12 cellular contexts compared by ENCODE assay signal in the genomic region with DNA sequence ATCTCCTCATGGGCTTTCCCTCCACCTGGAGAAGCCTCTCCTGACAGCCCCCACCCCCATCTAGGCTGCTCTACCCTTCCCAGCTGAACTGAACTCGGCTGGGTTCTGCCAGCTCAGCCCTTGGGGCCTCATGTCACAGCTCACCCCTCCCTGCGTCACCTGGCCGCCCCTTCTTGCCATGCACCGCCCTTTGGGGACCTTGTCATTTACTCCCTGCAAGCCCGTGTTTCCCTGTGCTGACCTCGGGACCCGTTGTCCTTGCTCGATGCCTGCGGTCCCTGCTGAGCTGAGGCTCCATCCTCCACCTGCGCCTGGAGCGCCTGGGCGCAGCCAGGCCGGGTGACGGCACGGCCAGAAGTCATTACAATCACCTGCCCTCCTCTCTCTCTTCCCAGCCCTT. TPM values are rescaled to one million over a fixed set of nuclear protein-coding genes. Genes with fewer than 3 reads are reported as not detected.
"Had no signal": no experiment of that assay in that cellular context is flagged by ENCODE, and none has a peak within 500 bp of the region (broad histone marks: within the 10 kb centered on the region; RNA-seq: fewer than 3 reads in every experiment).

No MANE protein-coding gene starts in this region.

- H3K9me3 Mint-ChIP-seq: activated CD4-positive, alpha-beta memory T cell treated with anti-CD3 and anti-CD28 coated beads, Interleukin-2, amount 10 ng/mL, durations not matched to agents 7 days and 5 days; activated naive CD4-positive, alpha-beta T cell treated with anti-CD3 and anti-CD28 coated beads for 36 hours; activated T-helper 1 cell treated with anti-CD3 and anti-CD28 coated beads, Interleukin-12 subunit alpha, Interleukin-12 subunit beta, Interleukin-2, Interleukin-4 antibody, amounts not matched to agents 30 ng/mL and 10 ng/mL and 1 ng/mL, durations not matched to agents 14 hours and 24 hours and 36 hours; effector memory CD8-positive, alpha-beta T cell had no signal

- H3K36me3 ChIP-seq: thyroid gland had no signal

- H3K27me3 ChIP-seq: thyroid gland had no signal

- H3K27ac Mint-ChIP-seq: activated CD4-positive, alpha-beta memory T cell treated with anti-CD3 and anti-CD28 coated beads, Interleukin-2, amount 10 ng/mL, durations not matched to agents 7 days and 5 days; activated naive CD4-positive, alpha-beta T cell treated with anti-CD3 and anti-CD28 coated beads for 36 hours; activated T-helper 1 cell treated with anti-CD3 and anti-CD28 coated beads, Interleukin-12 subunit alpha, Interleukin-12 subunit beta, Interleukin-2, Interleukin-4 antibody, amounts not matched to agents 30 ng/mL and 10 ng/mL and 1 ng/mL, durations not matched to agents 14 hours and 24 hours and 36 hours; effector memory CD8-positive, alpha-beta T cell had no signal

- H2AFZ ChIP-seq: parathyroid adenoma had no signal

- ATAC-seq: effector memory CD8-positive, alpha-beta T cell; left colon had no signal

- H3K27ac ChIP-seq: parathyroid adenoma, thyroid gland had no signal

- H3K4me3 ChIP-seq: thyroid gland had no signal

- H3K4me1 Mint-ChIP-seq: activated CD4-positive, alpha-beta memory T cell treated with anti-CD3 and anti-CD28 coated beads, Interleukin-2, amount 10 ng/mL, durations not matched to agents 7 days and 5 days had no signal

- H3K79me2 ChIP-seq: parathyroid adenoma had no signal

- H3K9me3 ChIP-seq: thyroid gland had no signal

- H3K9ac ChIP-seq: parathyroid adenoma had no signal

- H3K4me1 ChIP-seq: parathyroid adenoma, thyroid gland had no signal

- DNase-seq: activated CD4-positive, alpha-beta memory T cell treated with anti-CD3 and anti-CD28 coated beads, Interleukin-2, amount 10 ng/mL, durations not matched to agents 7 days and 5 days; activated naive CD4-positive, alpha-beta T cell treated with anti-CD3 and anti-CD28 coated beads for 36 hours; caudate nucleus; cortex of kidney; effector memory CD8-positive, alpha-beta T cell; left colon; retina; small intestine; thyroid gland had no signal

- H3K27me3 Mint-ChIP-seq: activated CD4-positive, alpha-beta memory T cell treated with anti-CD3 and anti-CD28 coated beads, Interleukin-2, amount 10 ng/mL, durations not matched to agents 7 days and 5 days had no signal

- H3K4me3 Mint-ChIP-seq: activated CD4-positive, alpha-beta memory T cell treated with anti-CD3 and anti-CD28 coated beads, Interleukin-2, amount 10 ng/mL, durations not matched to agents 7 days and 5 days; activated naive CD4-positive, alpha-beta T cell treated with anti-CD3 and anti-CD28 coated beads for 36 hours; activated T-helper 1 cell treated with anti-CD3 and anti-CD28 coated beads, Interleukin-12 subunit alpha, Interleukin-12 subunit beta, Interleukin-2, Interleukin-4 antibody, amounts not matched to agents 30 ng/mL and 10 ng/mL and 1 ng/mL, durations not matched to agents 14 hours and 24 hours and 36 hours; effector memory CD8-positive, alpha-beta T cell had no signal

- FAIRE-seq: small intestine had no signal

RNA-seq across cellular contexts. Expression of a gene that starts 48.3 kb away (rescaled TPM):
- total RNA-seq: activated T-helper 1 cell treated with anti-CD3 and anti-CD28 coated beads, Interleukin-12 subunit alpha, Interleukin-12 subunit beta, Interleukin-2, Interleukin-4 antibody, amounts not matched to agents 30 ng/mL and 10 ng/mL and 1 ng/mL, durations not matched to agents 14 hours and 24 hours and 36 hours had no signal
- polyA plus RNA-seq: neural cell had no signal
